8 cellular contexts compared by ENCODE assay signal in genomic region chr5:138491669-138492551, GRCh38.
DNase-seq lines count a peak whose midpoint lies in the region; ATAC-seq and TF ChIP-seq lines count a peak whose summit lies in the region.

No MANE protein-coding gene starts in this region.

- H3K4me3 ChIP-seq in astrocyte of the cerebellum (ENCODE audit: low read depth, low read length) (peak overlapping the region; percentile 50), retinal pigment epithelial cell (ENCODE audit: low read length) (peak overlapping the region; percentile 55)

- no peak for TF ChIP-seq CTCF in GM10266 (IDR thresholded peaks at IDR 0.05; ENCODE audit: control insufficient read depth, insufficient read depth, low read depth, missing control alignments)
- TF ChIP-seq CTCF in astrocyte of the cerebellum (IDR thresholded peaks at IDR 0.05; ENCODE audit: low read depth, low read length, missing control alignments), result no peak
- no peak for TF ChIP-seq CTCF in retinal pigment epithelial cell (conservative IDR thresholded peaks at IDR 0.05; ENCODE audit: low read depth, low read length)

- peak; percentile 96 for DNase-seq in GM10266 (ENCODE audit: extremely low spot score)
- peak; percentile 77 for DNase-seq in NCI-H1092 (lab: John Stamatoyannopoulos, UW)
- DNase-seq in T-helper 22 cell (ENCODE audit: low read depth), result peak; percentile 79
- peak; percentile 74 for DNase-seq in astrocyte of the cerebellum (ENCODE audit: low read depth)
- DNase-seq in hippocampal formation (lab: John Stamatoyannopoulos, UW), result peak; percentile 91 to 95
- DNase-seq in retinal pigment epithelial cell (ENCODE audit: low read depth), result no peak
- no peak for DNase-seq in cortex of kidney (lab: John Stamatoyannopoulos, UW)

- in situ Hi-C loops in astrocyte of the cerebellum (cut with HindIII; ENCODE audit: low sequenced_read_pairs), result no loop called here

- ATAC-seq in HG02610 (IDR thresholded peaks at IDR 0.05; ENCODE audit: unreplicated experiment), result peak; percentile 99

Comparison
In these comparisons a context has a peak if more than half of its experiments do, and no peak if none do; other contexts are left out.
1. DNase-seq: peak in GM10266 (single experiment), NCI-H1092 (single experiment), T-helper 22 cell (single experiment), astrocyte of the cerebellum (single experiment) and hippocampal formation (2 of 2); none in retinal pigment epithelial cell (single experiment) and cortex of kidney (single experiment).